ENCODE assay signal across 1 cellular context in genomic region chr15:34125945-34126344, GRCh38.
TF ChIP-seq lines count a peak whose summit lies in the region.

No MANE protein-coding gene starts in this region.

TF ChIP-seq in HepG2, 621 proteins besides CTCF, POLR2A, EP300 and RAD21:
- no peak for TF ChIP-seq ZNF749 (CRISPR knock-in tag; IDR thresholded peaks at IDR 0.05; ENCODE audit: borderline replicate concordance)
- TF ChIP-seq FOXP1 (IDR thresholded peaks at IDR 0.05): no peak
- peak; percentile 34; the same call in 1 of the 2 replicates for TF ChIP-seq FOXP1 (CRISPR knock-in tag; IDR thresholded peaks at IDR 0.05)
- TF ChIP-seq ATF7 (IDR thresholded peaks at IDR 0.05): no peak
- no peak for TF ChIP-seq ATF7 (CRISPR knock-in tag; IDR thresholded peaks at IDR 0.05)
- TF ChIP-seq ZMAT3 (CRISPR knock-in tag; conservative IDR thresholded peaks at IDR 0.05): no peak
